Comparison of ENCODE assay signal across 15 cellular contexts in the genomic region with DNA sequence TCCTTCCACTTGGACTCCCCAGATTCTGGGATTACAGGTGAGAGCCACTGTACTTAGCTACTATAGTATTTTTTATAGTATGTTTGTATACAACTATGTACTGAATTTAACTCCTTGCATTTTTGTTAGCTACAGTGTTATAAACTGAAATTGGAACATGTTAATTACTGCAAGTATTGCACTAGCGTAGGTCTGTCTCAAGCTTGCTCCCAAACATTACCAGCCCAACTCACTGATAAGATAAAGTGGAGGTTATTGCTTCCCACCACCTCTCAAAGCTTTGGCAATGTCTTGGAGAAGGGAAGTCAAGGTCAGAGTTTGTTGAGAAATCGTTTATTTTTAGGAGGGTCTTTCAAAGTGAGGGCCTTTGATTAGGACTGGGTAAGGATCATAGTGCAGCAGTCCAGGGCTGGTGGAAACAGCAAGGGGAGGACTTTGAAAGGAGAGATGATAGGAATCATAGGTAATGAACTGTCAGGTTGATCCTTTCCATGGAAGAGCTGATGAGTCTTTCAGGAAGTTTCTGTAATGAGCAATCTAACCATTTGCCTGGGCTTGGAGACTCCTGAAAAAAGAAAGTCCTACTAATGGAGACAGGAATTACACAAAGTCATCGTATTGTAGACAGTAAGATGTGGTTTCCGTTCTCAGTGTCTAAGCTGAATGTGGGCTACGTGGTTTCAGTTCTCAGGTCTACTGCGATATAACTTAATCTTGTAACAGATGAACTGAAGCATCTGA.
DNase-seq lines count a peak whose midpoint lies in the region; ATAC-seq, FAIRE-seq and TF ChIP-seq lines count a peak whose summit lies in the region.
"Had no signal": no experiment of that assay in that cellular context is flagged by ENCODE, and none has a peak within 500 bp of the region (broad histone marks: within the 10 kb centered on the region; RNA-seq: fewer than 3 reads in every experiment).

No MANE protein-coding gene starts in this region.

- no peak for TF ChIP-seq POLR2A in GM12892 (IDR thresholded peaks at IDR 0.05; ENCODE audit: low read depth, low read length)
- no peak for TF ChIP-seq POLR2A in tibial nerve (IDR thresholded peaks at IDR 0.05)
- TF ChIP-seq POLR2A in sigmoid colon (IDR thresholded peaks at IDR 0.05): no peak

- no peaks in the 10 kb centered on the region for H3K9me3 ChIP-seq in CD4-positive, alpha-beta T cell (ENCODE audit: control insufficient read depth, low read length)
- H3K9me3 ChIP-seq in tibial nerve: no peaks in the 10 kb centered on the region
- no peaks in the 10 kb centered on the region for H3K9me3 ChIP-seq in sigmoid colon
- H3K9me3 ChIP-seq: stomach had no signal

- ATAC-seq in CD4-positive, alpha-beta T cell (ENCODE audit: poor library complexity): peak; percentile 55
- peak; percentile 93 for ATAC-seq in GM18868 (IDR thresholded peaks at IDR 0.05; ENCODE audit: unreplicated experiment)
- ATAC-seq in central memory CD8-positive, alpha-beta T cell (replicated peaks; ENCODE audit: extremely low read depth, poor library complexity, severe bottlenecking): peak; percentile 79

- CTCF ChIA-PET in CD4-positive, alpha-beta T cell (lab: Charles Lee): no interaction called here

- H3K4me3 ChIP-seq in tibial nerve: no peak overlapping the region
- no peak overlapping the region for H3K4me3 ChIP-seq in sigmoid colon
- H3K4me3 ChIP-seq: stomach had no signal

- TF ChIP-seq EP300 in tibial nerve (IDR thresholded peaks at IDR 0.05) (no peak), sigmoid colon (IDR thresholded peaks at IDR 0.05) (no peak)

- 63 to 70% methylated on average over 6 of the region's 6 CpGs for WGBS in tibial nerve, 2 donors
- 55 to 62% methylated on average over 6 of the region's 6 CpGs for WGBS in sigmoid colon, 2 donors

- no peak for DNase-seq in CD4-positive, alpha-beta T cell
- DNase-seq in HT1080 (ENCODE audit: low read depth) (peak; percentile 73), GM12892 (ENCODE audit: insufficient read length) (no peak), tibial nerve (ENCODE audit: low spot score in 2 of 2) (no peak), sigmoid colon (no peak), OCI-M2 (lab: John Stamatoyannopoulos, UW; ENCODE audit: unreplicated experiment) (no peak)
- DNase-seq in central memory CD8-positive, alpha-beta T cell (ENCODE audit: low spot score in 2 of 2): no peak
- DNase-seq: NCI-H1092; NCI-H446 treated with DMSO at 0.1 percent for 48 hours; Right ventricle myocardium superior; stimulated activated CD4-positive, alpha-beta T cell treated with anti-CD3 and anti-CD28 coated beads, Interleukin-2, amount 100 ng/mL, for 48 hours; stomach; WERI-Rb-1 had no signal

- H3K36me3 ChIP-seq in tibial nerve: no peaks in the 10 kb centered on the region
- H3K36me3 ChIP-seq in sigmoid colon: no peaks in the 10 kb centered on the region
- H3K36me3 ChIP-seq: stomach, WERI-Rb-1 had no signal

- FAIRE-seq in GM12892 (lab: Jason Lieb, UNC): no peak

- no peaks in the 10 kb centered on the region for H3K27me3 ChIP-seq in CD4-positive, alpha-beta T cell (ENCODE audit: control insufficient read depth, insufficient read depth, low read length)
- H3K27me3 ChIP-seq in tibial nerve (no peaks in the 10 kb centered on the region), sigmoid colon (no peaks in the 10 kb centered on the region)
- H3K27me3 ChIP-seq: stomach had no signal

- peak overlapping the region; percentile 31 for H3K4me3 Mint-ChIP-seq in CD4-positive, alpha-beta T cell
- peak overlapping the region; percentile 71 for H3K4me3 Mint-ChIP-seq in central memory CD8-positive, alpha-beta T cell

- peaks cover 41% of the 10 kb centered on the region for H3K4me1 Mint-ChIP-seq in CD4-positive, alpha-beta T cell (ENCODE audit: low read depth)
- H3K4me1 Mint-ChIP-seq in central memory CD8-positive, alpha-beta T cell: peaks cover 51% of the 10 kb centered on the region

- peaks cover 2% of the 10 kb centered on the region for H3K27me3 Mint-ChIP-seq in CD4-positive, alpha-beta T cell
- no peaks in the 10 kb centered on the region for H3K27me3 Mint-ChIP-seq in central memory CD8-positive, alpha-beta T cell

- no peak overlapping the region for H3K27ac ChIP-seq in CD4-positive, alpha-beta T cell (ENCODE audit: low read depth, low read length)
- H3K27ac ChIP-seq in tibial nerve: no peak overlapping the region
- no peak overlapping the region for H3K27ac ChIP-seq in sigmoid colon
- H3K27ac ChIP-seq: C4-2B, stomach, WERI-Rb-1 had no signal

- POLR2A ChIA-PET in CD4-positive, alpha-beta T cell (lab: Charles Lee): no interaction called here

- no peak for TF ChIP-seq CTCF in CD4-positive, alpha-beta T cell (IDR thresholded peaks at IDR 0.05)
- no peak for TF ChIP-seq CTCF in tibial nerve (IDR thresholded peaks at IDR 0.05)
- no peak for TF ChIP-seq CTCF in sigmoid colon (IDR thresholded peaks at IDR 0.05)

- H3K36me3 Mint-ChIP-seq in CD4-positive, alpha-beta T cell (ENCODE audit: low read depth): no peaks in the 10 kb centered on the region
- H3K36me3 Mint-ChIP-seq in central memory CD8-positive, alpha-beta T cell (ENCODE audit: insufficient read depth): peaks cover 4% of the 10 kb centered on the region

- intact Hi-C loops in CD4-positive, alpha-beta T cell (cut with DNase I, micrococcal nuclease): no loop called here
- intact Hi-C loops in sigmoid colon (cut with DNase I): no loop called here

- H3K27ac Mint-ChIP-seq in CD4-positive, alpha-beta T cell: peak overlapping the region; percentile 22
- peak overlapping the region; percentile 87 for H3K27ac Mint-ChIP-seq in central memory CD8-positive, alpha-beta T cell (ENCODE audit: low read depth)

- no peaks in the 10 kb centered on the region for H3K9me3 Mint-ChIP-seq in CD4-positive, alpha-beta T cell
- no peaks in the 10 kb centered on the region for H3K9me3 Mint-ChIP-seq in central memory CD8-positive, alpha-beta T cell

- H3K4me1 ChIP-seq in tibial nerve: no peaks in the 10 kb centered on the region
- no peaks in the 10 kb centered on the region for H3K4me1 ChIP-seq in sigmoid colon
- H3K4me1 ChIP-seq: stomach had no signal
